ENCODE assay signal across 9 cellular contexts in the genomic region with DNA sequence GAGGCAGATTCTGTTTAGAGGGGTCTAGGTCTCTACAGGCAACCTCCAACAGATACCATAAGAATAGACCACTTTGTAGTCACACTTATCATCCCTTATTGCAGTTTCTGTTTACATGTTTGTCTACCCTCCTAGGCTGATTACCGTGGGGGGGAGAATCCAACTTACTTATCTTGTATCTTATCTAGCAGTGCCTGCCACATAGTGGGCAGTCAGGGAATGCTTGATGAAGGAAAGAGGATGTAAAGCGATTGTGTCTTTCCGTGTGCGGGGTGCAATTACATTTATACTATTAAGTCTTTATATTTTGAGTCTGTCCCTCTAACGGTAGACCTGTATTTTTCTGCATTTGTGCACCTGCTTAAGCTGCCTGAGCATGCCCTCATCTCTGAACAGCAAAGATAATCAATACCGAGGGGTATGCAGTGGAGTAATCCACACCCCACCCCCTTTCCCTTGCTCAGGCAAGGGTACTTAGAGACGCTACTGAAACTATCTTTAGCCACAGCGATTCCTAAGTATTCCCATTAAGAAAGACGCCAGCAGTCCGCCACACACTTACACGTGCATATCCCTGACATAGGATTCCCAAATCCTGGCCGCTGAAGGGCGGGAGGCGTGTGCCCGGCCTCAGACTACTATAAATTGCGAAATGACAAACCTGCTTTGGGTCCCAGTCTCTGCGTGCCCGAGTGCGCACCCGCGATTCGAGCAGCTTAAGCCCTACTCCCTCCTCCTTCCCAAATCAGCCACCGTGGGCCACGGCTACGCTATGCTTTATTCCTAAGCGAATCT. TPM values are rescaled to one million over a fixed set of nuclear protein-coding genes. Genes with fewer than 3 reads are reported as not detected.
DNase-seq lines count a peak whose midpoint lies in the region; ATAC-seq, FAIRE-seq and TF ChIP-seq lines count a peak whose summit lies in the region.
"Had no signal": no experiment of that assay in that cellular context is flagged by ENCODE, and none has a peak within 500 bp of the region (broad histone marks: within the 10 kb centered on the region; RNA-seq: fewer than 3 reads in every experiment).

No MANE protein-coding gene starts in this region.

- H3K4me3 Mint-ChIP-seq in memory B cell = peak overlapping the region; percentile 99

- peaks cover 36% of the 10 kb centered on the region for H3K4me1 Mint-ChIP-seq in memory B cell

- no peak for TF ChIP-seq CTCF in NB4 (IDR thresholded peaks at IDR 0.05; ENCODE audit: low read depth, low read length)
- TF ChIP-seq CTCF in bronchial epithelial cell (IDR thresholded peaks at IDR 0.05; ENCODE audit: insufficient read depth, low read length, severe bottlenecking) = no peak

- peak; percentile 43 for DNase-seq in NCI-H2227 (lab: John Stamatoyannopoulos, UW; ENCODE audit: unreplicated experiment)
- no peak for DNase-seq in NCI-H2227 treated with DMSO at 0.1 percent for 48 hours (lab: John Stamatoyannopoulos, UW)
- DNase-seq in NB4 (ENCODE audit: low read depth) = peak; percentile 34
- DNase-seq in bronchial epithelial cell (ENCODE audit: low read depth) = no peak
- DNase-seq in memory B cell (ENCODE audit: low spot score in 2 of 2) = no peak
- no peak for DNase-seq in T-helper 9 cell
- DNase-seq in COLO668 (lab: John Stamatoyannopoulos, UW; ENCODE audit: unreplicated experiment) = no peak
- DNase-seq in HPDE6-E6E7 (ENCODE audit: extremely low spot score) = no peak

- H3K27me3 Mint-ChIP-seq in memory B cell = peaks cover 12% of the 10 kb centered on the region

- peak overlapping the region; percentile 48 for H3K4me3 ChIP-seq in NB4 (ENCODE audit: low read depth, low read length)
- H3K4me3 ChIP-seq in bronchial epithelial cell (ENCODE audit: low read depth, low read length) = peak overlapping the region; percentile 93

- H3K9me3 Mint-ChIP-seq in memory B cell = no peaks in the 10 kb centered on the region

- H3K27me3 ChIP-seq in bronchial epithelial cell (ENCODE audit: control insufficient read depth, insufficient read depth, low read length) = peaks cover 32% of the 10 kb centered on the region

- H3K36me3 Mint-ChIP-seq in memory B cell = peaks cover 15% of the 10 kb centered on the region

- ATAC-seq in memory B cell (ENCODE audit: low read depth) = no peak

- peak overlapping the region; percentile 95 for H3K27ac Mint-ChIP-seq in memory B cell

- peaks cover 5% of the 10 kb centered on the region for H3K36me3 ChIP-seq in bronchial epithelial cell (ENCODE audit: control insufficient read depth, insufficient read depth, low read length)

- TF ChIP-seq POLR2A in NB4 (IDR thresholded peaks at IDR 0.05; ENCODE audit: extremely low read depth, insufficient read length) = no peak

- FAIRE-seq in bronchial epithelial cell (lab: Jason Lieb, UNC) = no peak
- FAIRE-seq: G401.6 had no signal

RNA-seq across cellular contexts. Expression of gene AATF, which starts 0.6 kb away (rescaled TPM):
- total RNA-seq in bronchial epithelial cell = 47.5 and 54.0 TPM in 2 replicates

RNA-seq across cellular contexts. Expression of gene LHX1, which starts 10.8 kb away (rescaled TPM):
- total RNA-seq in bronchial epithelial cell = not detected in 2 replicates

Comparison
In these comparisons a context has a peak if more than half of its experiments do, and no peak if none do; other contexts are left out.
1. DNase-seq: peak in NCI-H2227 (single experiment) and NB4 (single experiment); none in NCI-H2227 treated with DMSO at 0.1 percent for 48 hours (single experiment), bronchial epithelial cell (single experiment), memory B cell (0 of 2), T-helper 9 cell (single experiment), COLO668 (single experiment) and HPDE6-E6E7 (single experiment).